13 cellular contexts compared by ENCODE assay signal in the genomic region with DNA sequence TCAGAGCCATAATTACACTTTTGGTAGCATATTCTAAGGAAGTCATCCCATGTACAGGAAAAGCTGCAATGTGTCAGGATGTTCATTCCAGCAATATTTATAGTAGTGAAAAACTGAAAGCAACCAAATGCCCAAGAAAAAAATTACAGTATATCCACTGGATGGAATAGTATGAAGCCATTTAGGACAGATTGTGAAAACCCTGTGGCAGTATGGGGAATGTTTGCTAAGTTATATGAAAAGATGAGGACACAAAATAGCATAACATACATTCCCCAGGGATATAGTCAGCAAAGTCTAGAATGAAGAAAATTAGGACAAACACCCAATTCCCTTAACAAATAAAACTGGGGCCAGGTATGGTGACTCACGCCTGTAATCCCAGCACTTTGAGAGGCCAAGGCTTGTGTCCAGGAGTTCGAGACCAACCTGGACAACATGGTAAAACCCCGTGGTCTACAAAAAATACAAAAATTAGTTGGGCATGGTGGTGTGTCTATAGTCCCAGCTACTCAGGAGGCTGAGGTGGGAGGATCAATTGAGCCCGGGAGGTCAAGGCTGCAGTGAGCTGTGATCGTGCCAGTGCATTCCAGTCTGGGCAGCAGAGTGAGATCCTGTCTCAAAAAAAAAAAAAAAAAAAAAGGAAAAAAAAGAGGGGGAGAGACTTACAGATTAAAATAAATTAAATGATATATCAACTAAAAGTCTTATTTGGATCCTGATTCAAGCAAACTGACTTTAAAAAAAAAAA. TPM values are rescaled to one million over a fixed set of nuclear protein-coding genes. Genes with fewer than 3 reads are reported as not detected.
A peak's percentile ranks its signal among the peaks of the same experiment; 100 is the strongest.
DNase-seq lines count a peak whose midpoint lies in the region; ATAC-seq, FAIRE-seq and TF ChIP-seq lines count a peak whose summit lies in the region.
"Had no signal": no experiment of that assay in that cellular context is flagged by ENCODE, and none has a peak within 500 bp of the region (broad histone marks: within the 10 kb centered on the region; RNA-seq: fewer than 3 reads in every experiment).

No MANE protein-coding gene starts in this region.

- no peak for FAIRE-seq in urothelium cell line (lab: Jason Lieb, UNC)
- no peak for FAIRE-seq in kidney (lab: Jason Lieb, UNC)

- no peak for TF ChIP-seq CTCF in right atrium auricular region (IDR thresholded peaks at IDR 0.05)
- TF ChIP-seq CTCF in ascending aorta (IDR thresholded peaks at IDR 0.05): no peak
- TF ChIP-seq CTCF in kidney (IDR thresholded peaks at IDR 0.05; ENCODE audit: borderline replicate concordance, extremely low read depth, insufficient read depth): no peak

- ATAC-seq in Right ventricle myocardium superior (ENCODE audit: poor library complexity): no peak
- no peak for ATAC-seq in GM18519 (IDR thresholded peaks at IDR 0.05; ENCODE audit: low FRiP score, unreplicated experiment)

- H3K9me3 ChIP-seq in right atrium auricular region: no peaks in the 10 kb centered on the region
- H3K9me3 ChIP-seq in ascending aorta: no peaks in the 10 kb centered on the region
- no peaks in the 10 kb centered on the region for H3K9me3 ChIP-seq in kidney (ENCODE audit: control insufficient read depth in 1 of 2, low read length in 2 of 2)

- no peaks in the 10 kb centered on the region for H3K27me3 ChIP-seq in right atrium auricular region
- H3K27me3 ChIP-seq in ascending aorta: no peaks in the 10 kb centered on the region

- intact Hi-C loops in Right ventricle myocardium superior (cut with DNase I): no loop called here
- intact Hi-C loops in ascending aorta (cut with DNase I): loop anchor here (1.0 to 10.0 kb wide), 4 partner anchors 181 to 1063 kb away; a partner anchor contains a TSS
- intact Hi-C loops in kidney (cut with DNase I): no loop called here

- H3K4me3 ChIP-seq in right atrium auricular region: no peak overlapping the region
- H3K4me3 ChIP-seq in ascending aorta: peak overlapping the region in 1 of 2 donors; percentile 27
- H3K4me3 ChIP-seq in kidney (ENCODE audit: low read length in 2 of 2): no peak overlapping the region

- H3K4me1 ChIP-seq in right atrium auricular region (peaks cover 0 to 46% of the 10 kb centered on the region in 2 donors), ascending aorta (peaks cover 14 to 37% of the 10 kb centered on the region in 2 donors), kidney (ENCODE audit: control insufficient read depth in 1 of 2, insufficient read depth in 1 of 2, low read depth in 1 of 2, low read length in 2 of 2) (peaks cover 24 to 37% of the 10 kb centered on the region in 2 donors)

- peak overlapping the region in 1 of 2 donors; percentile 85 for H3K9ac ChIP-seq in kidney (ENCODE audit: low read length in 2 of 2)

- H3K27ac ChIP-seq in right atrium auricular region: peak overlapping the region; percentile 90 to 96
- peak overlapping the region; percentile 98 to 99 for H3K27ac ChIP-seq in ascending aorta
- H3K27ac ChIP-seq in kidney (ENCODE audit: low read depth in 2 of 2, low read length in 2 of 2): peak overlapping the region in 1 of 2 donors; percentile 86

- DNase-seq in right atrium auricular region (ENCODE audit: low spot score) (no peak), Right ventricle myocardium superior (no peak), ascending aorta (ENCODE audit: low spot score in 2 of 2) (no peak), kidney glomerular epithelial cell (lab: John Stamatoyannopoulos, UW) (peak; percentile 32), urothelium cell line (ENCODE audit: low spot score) (peak; percentile 35), NCI-H2196 (lab: John Stamatoyannopoulos, UW; ENCODE audit: unreplicated experiment) (no peak), kidney (no peak)
- DNase-seq: activated CD4-positive, CD25-positive, alpha-beta regulatory T cell; CD4-positive, CD25-positive, alpha-beta regulatory T cell; NCI-H526 had no signal

- H3K36me3 ChIP-seq in right atrium auricular region (no peaks in the 10 kb centered on the region), ascending aorta (no peaks in the 10 kb centered on the region), kidney (ENCODE audit: control insufficient read depth in 1 of 2, insufficient read depth in 2 of 2, low read length in 2 of 2) (no peaks in the 10 kb centered on the region)

RNA-seq across cellular contexts. Expression of a gene that starts 2.3 kb away (rescaled TPM):
- total RNA-seq in right atrium auricular region: not detected
- not detected for total RNA-seq in Right ventricle myocardium superior
- not detected for total RNA-seq in ascending aorta
- not detected for total RNA-seq in kidney
- polyA plus RNA-seq in kidney (ENCODE audit: insufficient read depth, low read depth, low replicate concordance): not detected
- total RNA-seq: CD4-positive, CD25-positive, alpha-beta regulatory T cell; temporal lobe had no signal
- polyA plus RNA-seq: IgD-negative memory B cell had no signal

RNA-seq across cellular contexts. Expression of a gene that starts 2.4 kb away (rescaled TPM):
- 10 to 100 TPM; 31.5 to 41.5 TPM for total RNA-seq in right atrium auricular region
- 37.5 TPM for total RNA-seq in Right ventricle myocardium superior
- total RNA-seq in ascending aorta: 32.2 TPM
- 48.8 TPM for total RNA-seq in kidney
- 85.9 TPM for polyA plus RNA-seq in kidney (ENCODE audit: insufficient read depth, low read depth, low replicate concordance)

RNA-seq across cellular contexts. Expression of a gene that starts 11.4 kb away (rescaled TPM):
- total RNA-seq in right atrium auricular region (1 to 10 TPM in 1 of 2 donors, under 1 TPM in 1; 0.44 to 1.2 TPM), Right ventricle myocardium superior (1.8 TPM), ascending aorta (6.9 TPM), kidney (5.6 TPM)
- polyA plus RNA-seq in kidney (ENCODE audit: insufficient read depth, low read depth, low replicate concordance): 3.5 TPM

RNA-seq across cellular contexts. Expression of a gene that starts 33.0 kb away (rescaled TPM):
- under 1 TPM in 1 of 2 donors, not detected in 1; 0.75 TPM for total RNA-seq in right atrium auricular region
- 0.40 TPM for total RNA-seq in Right ventricle myocardium superior
- not detected for total RNA-seq in ascending aorta
- 0.47 TPM for total RNA-seq in kidney
- polyA plus RNA-seq in kidney (ENCODE audit: insufficient read depth, low read depth, low replicate concordance): 0.80 TPM

RNA-seq across cellular contexts. Expression of a gene that starts 50.8 kb away (rescaled TPM):
- 10 to 100 TPM; 76.3 to 88.8 TPM for total RNA-seq in right atrium auricular region
- 88.0 TPM for total RNA-seq in Right ventricle myocardium superior
- 93.1 TPM for total RNA-seq in ascending aorta
- total RNA-seq in kidney: 66.4 TPM
- 63.6 TPM for polyA plus RNA-seq in kidney (ENCODE audit: insufficient read depth, low read depth, low replicate concordance)

Comparison
In these comparisons a context has a peak if more than half of its experiments do, and no peak if none do; other contexts are left out.
1. DNase-seq: peak in kidney glomerular epithelial cell (single experiment) and urothelium cell line (single experiment); none in right atrium auricular region (single experiment), Right ventricle myocardium superior (single experiment), ascending aorta (0 of 2), NCI-H2196 (single experiment) and kidney (single experiment).